ENCODE assay signal across 8 cellular contexts in genomic region chr5:78509145-78509865, GRCh38.
A peak's percentile ranks its signal among the peaks of the same experiment; 100 is the strongest.
DNase-seq lines count a peak whose midpoint lies in the region; ATAC-seq and TF ChIP-seq lines count a peak whose summit lies in the region.

No MANE protein-coding gene starts in this region.

- no peak overlapping the region for H3K27ac Mint-ChIP-seq in activated CD4-positive, alpha-beta memory T cell treated with anti-CD3 and anti-CD28 coated beads, Interleukin-2, amount 10 ng/mL, durations not matched to agents 7 days and 5 days

- H3K27ac ChIP-seq in right lobe of liver: peak overlapping the region in 1 of 3 donors; percentile 10
- H3K27ac ChIP-seq in suprapubic skin: peak overlapping the region; percentile 67

- H3K4me3 ChIP-seq in right lobe of liver (peak overlapping the region; percentile 29 to 36 (median 32)), suprapubic skin (peak overlapping the region; percentile 44)

- no peak for TF ChIP-seq EP300 in suprapubic skin (IDR thresholded peaks at IDR 0.05)

- intact Hi-C loops in right lobe of liver (cut with DNase I): no loop called here

- ATAC-seq in right lobe of liver (no peak), HG03521 (IDR thresholded peaks at IDR 0.05; ENCODE audit: unreplicated experiment) (no peak)

- CTCF ChIA-PET in activated CD4-positive, alpha-beta memory T cell treated with anti-CD3 and anti-CD28 coated beads, Interleukin-2, amount 10 ng/mL, durations not matched to agents 7 days and 5 days (lab: Charles Lee): interaction anchor here (1.0 kb wide), 1 partner anchor 24 kb away, joined by 3 read pairs; no protein-coding TSS in a partner anchor

- H3K27me3 Mint-ChIP-seq in activated CD4-positive, alpha-beta memory T cell treated with anti-CD3 and anti-CD28 coated beads, Interleukin-2, amount 10 ng/mL, durations not matched to agents 7 days and 5 days: peaks cover 61% of the 10 kb centered on the region

- no peaks in the 10 kb centered on the region for H3K9me3 Mint-ChIP-seq in activated CD4-positive, alpha-beta memory T cell treated with anti-CD3 and anti-CD28 coated beads, Interleukin-2, amount 10 ng/mL, durations not matched to agents 7 days and 5 days

- WGBS in right lobe of liver (ENCODE audit: insufficient coverage, low coverage, low lambda C conversion rate, missing lambda C conversion rate): 85% methylated on average over 7 of the region's 18 CpGs
- WGBS in suprapubic skin: 66% methylated on average over 18 of the region's 18 CpGs

- peak overlapping the region; percentile 38 for H3K4me3 Mint-ChIP-seq in activated CD4-positive, alpha-beta memory T cell treated with anti-CD3 and anti-CD28 coated beads, Interleukin-2, amount 10 ng/mL, durations not matched to agents 7 days and 5 days

- peak; percentile 59 for DNase-seq in activated CD8-positive, alpha-beta memory T cell treated with anti-CD3 and anti-CD28 coated beads for 24 hours
- DNase-seq in activated CD8-positive, alpha-beta memory T cell treated with anti-CD3 and anti-CD28 coated beads, Interleukin-2, amount 50 U/mL, for 48 hours: no peak
- DNase-seq in activated CD4-positive, alpha-beta memory T cell treated with anti-CD3 and anti-CD28 coated beads, Interleukin-2, amount 10 ng/mL, durations not matched to agents 7 days and 5 days: no peak
- DNase-seq in right lobe of liver: no peak
- DNase-seq in suprapubic skin (ENCODE audit: low spot score in 2 of 2): no peak
- DNase-seq in Kasumi-1 (lab: John Stamatoyannopoulos, UW): no peak
- no peak for DNase-seq in SHP77 (lab: John Stamatoyannopoulos, UW)

- POLR2A ChIA-PET in activated CD4-positive, alpha-beta memory T cell treated with anti-CD3 and anti-CD28 coated beads, Interleukin-2, amount 10 ng/mL, durations not matched to agents 7 days and 5 days (lab: Charles Lee): interaction anchor here (1.0 to 1.4 kb wide), 2 partner anchors 16 to 51 kb away, joined by 3 read pairs; no protein-coding TSS in a partner anchor

- H3K9me3 ChIP-seq in right lobe of liver (no peaks in the 10 kb centered on the region), suprapubic skin (no peaks in the 10 kb centered on the region)

- H3K27me3 ChIP-seq in right lobe of liver (no peaks in the 10 kb centered on the region), suprapubic skin (no peaks in the 10 kb centered on the region)

- H3K36me3 Mint-ChIP-seq in activated CD4-positive, alpha-beta memory T cell treated with anti-CD3 and anti-CD28 coated beads, Interleukin-2, amount 10 ng/mL, durations not matched to agents 7 days and 5 days (ENCODE audit: low read depth): no peaks in the 10 kb centered on the region

- H3K36me3 ChIP-seq in right lobe of liver: no peaks in the 10 kb centered on the region
- H3K36me3 ChIP-seq in suprapubic skin: no peaks in the 10 kb centered on the region

- H3K4me1 Mint-ChIP-seq in activated CD4-positive, alpha-beta memory T cell treated with anti-CD3 and anti-CD28 coated beads, Interleukin-2, amount 10 ng/mL, durations not matched to agents 7 days and 5 days: peaks cover 9% of the 10 kb centered on the region

- peaks cover 0 to 16% (median 0%) of the 10 kb centered on the region in 4 donors for H3K4me1 ChIP-seq in right lobe of liver
- H3K4me1 ChIP-seq in suprapubic skin: peaks cover 41% of the 10 kb centered on the region

- TF ChIP-seq CTCF in right lobe of liver (IDR thresholded peaks at IDR 0.05) (no peak), suprapubic skin (IDR thresholded peaks at IDR 0.05) (no peak)

- TF ChIP-seq POLR2A in right lobe of liver (IDR thresholded peaks at IDR 0.05) (no peak), suprapubic skin (IDR thresholded peaks at IDR 0.05) (no peak)
